ENCODE assay signal across 33 cellular contexts in genomic region chr2:154689158-154689557, GRCh38. TPM values are rescaled to one million over a fixed set of nuclear protein-coding genes. Genes with fewer than 3 reads are reported as not detected.
DNase-seq lines count a peak whose midpoint lies in the region; ATAC-seq and TF ChIP-seq lines count a peak whose summit lies in the region.
"Had no signal": no experiment of that assay in that cellular context is flagged by ENCODE, and none has a peak within 500 bp of the region (broad histone marks: within the 10 kb centered on the region; RNA-seq: fewer than 3 reads in every experiment).

No MANE protein-coding gene starts in this region.

- H3K9ac ChIP-seq in OCI-LY1 (ENCODE audit: low read length), result no peak overlapping the region
- H3K9ac ChIP-seq in endocrine pancreas (ENCODE audit: control insufficient read depth, insufficient read depth, low read length), result no peak overlapping the region
- no peak overlapping the region for H3K9ac ChIP-seq in neural cell (ENCODE audit: low read length)
- H3K9ac ChIP-seq: BLaER1; BLaER1 treated with 17β-estradiol and CSF1 and Interleukin-3, amounts not matched to agents 10 nM and 100 nM had no signal

- POLR2A ChIA-PET in RWPE1 (lab: Yijun Ruan, JAX; ENCODE audit: low non-redundant PET), result no interaction called here

- H3K4me1 ChIP-seq in OCI-LY1 (ENCODE audit: insufficient read depth, low read length, severe bottlenecking), result peaks cover 67% of the 10 kb centered on the region
- H3K4me1 ChIP-seq in endocrine pancreas (ENCODE audit: control insufficient read depth, insufficient read depth, low read length), result peaks cover 12% of the 10 kb centered on the region
- H3K4me1 ChIP-seq: A549, BE2C, Caco-2 had no signal

- H3K79me2 ChIP-seq in OCI-LY1 (ENCODE audit: insufficient read depth, low read length) (no peaks in the 10 kb centered on the region), neural cell (replicated peaks; ENCODE audit: insufficient read depth, low read length) (no peaks in the 10 kb centered on the region)

- TF ChIP-seq RAD21 in neural cell (conservative IDR thresholded peaks at IDR 0.05), result no peak

- no peaks in the 10 kb centered on the region for H3K9me3 ChIP-seq in OCI-LY1 (ENCODE audit: low read length)
- no peaks in the 10 kb centered on the region for H3K9me3 ChIP-seq in endocrine pancreas (ENCODE audit: control insufficient read depth, low read length)
- H3K9me3 ChIP-seq in neural cell (ENCODE audit: low read length), result no peaks in the 10 kb centered on the region
- H3K9me3 ChIP-seq: A549; BE2C; BLaER1; BLaER1 treated with 17β-estradiol and CSF1 and Interleukin-3, amounts not matched to agents 10 nM and 100 nM; Caco-2 had no signal

- TF ChIP-seq CTCF in OCI-LY1 (IDR thresholded peaks at IDR 0.05; ENCODE audit: low read length) (no peak), neural cell (IDR thresholded peaks at IDR 0.05; ENCODE audit: poor library complexity, severe bottlenecking) (no peak), RWPE1 (conservative IDR thresholded peaks at IDR 0.05; ENCODE audit: low read depth) (no peak)

- no peak overlapping the region for H3K27ac ChIP-seq in OCI-LY1 (ENCODE audit: low read depth, low read length, poor library complexity, severe bottlenecking)
- no peak overlapping the region for H3K27ac ChIP-seq in neural cell (ENCODE audit: low read length)
- no peak overlapping the region for H3K27ac ChIP-seq in RWPE1
- H3K27ac ChIP-seq: 22Rv1; A549; BLaER1; BLaER1 treated with 17β-estradiol and CSF1 and Interleukin-3, amounts not matched to agents 10 nM and 100 nM; C4-2B had no signal

- CTCF ChIA-PET in RWPE1 (lab: Yijun Ruan, JAX), result no interaction called here

- H2AFZ ChIP-seq in OCI-LY1 (ENCODE audit: low read length) (0 out of 2 replicates have a peak overlapping the region, but pooled peaks have one; percentile 38), neural cell (ENCODE audit: low read depth, low read length) (no peak overlapping the region)

- no peak overlapping the region for H3K4me3 ChIP-seq in OCI-LY1 (ENCODE audit: low read depth, low read length, poor library complexity, severe bottlenecking)
- H3K4me3 ChIP-seq in endocrine pancreas (ENCODE audit: control insufficient read depth, insufficient read depth, low read length), result peak overlapping the region; percentile 42
- no peak overlapping the region for H3K4me3 ChIP-seq in neural cell (ENCODE audit: low read length)
- H3K4me3 ChIP-seq: A549; BLaER1; BLaER1 treated with 17β-estradiol and CSF1 and Interleukin-3, amounts not matched to agents 10 nM and 100 nM had no signal

- H3K4me2 ChIP-seq in OCI-LY1 (ENCODE audit: low read length) (no peak overlapping the region), neural cell (ENCODE audit: low read length) (no peak overlapping the region)
- H3K4me2 ChIP-seq: A549; BLaER1; BLaER1 treated with 17β-estradiol and CSF1 and Interleukin-3, amounts not matched to agents 10 nM and 100 nM had no signal

- H3F3A ChIP-seq in OCI-LY1 (ENCODE audit: insufficient read depth, low read length), result no peaks in the 10 kb centered on the region
- H3F3A ChIP-seq in neural cell (ENCODE audit: insufficient read depth, low read length, poor library complexity, severe bottlenecking), result no peaks in the 10 kb centered on the region

- DNase-seq in DMS114 treated with DMSO at 0.1 percent for 48 hours (lab: John Stamatoyannopoulos, UW; ENCODE audit: unreplicated experiment) (no peak), RWPE1 (ENCODE audit: low spot score) (no peak)
- DNase-seq: 8988T; ACHN; AML-193; BE2C; C1 segment of cervical spinal cord; Caco-2; Calu3; CD4-positive, alpha-beta memory T cell; CD4-positive, alpha-beta T cell; CD4-positive, CD25-positive, alpha-beta regulatory T cell; CD8-positive, alpha-beta memory T cell; CD8-positive, alpha-beta T cell; COR-L47; DMS 273 treated with DMSO at 0.1 percent for 48 hours; DMS153; DMS53; DMS79; DMS79 treated with DMSO at 0.1 percent for 48 hours; DND-41; EL had no signal

- H3K36me3 ChIP-seq in OCI-LY1 (ENCODE audit: insufficient read depth, low read length) (no peaks in the 10 kb centered on the region), endocrine pancreas (ENCODE audit: control insufficient read depth, insufficient read depth, low read length) (no peaks in the 10 kb centered on the region), neural cell (ENCODE audit: insufficient read depth, low read length) (no peaks in the 10 kb centered on the region)
- H3K36me3 ChIP-seq: BE2C; BLaER1; BLaER1 treated with 17β-estradiol and CSF1 and Interleukin-3, amounts not matched to agents 10 nM and 100 nM had no signal

- TF ChIP-seq EP300 in neural cell (conservative IDR thresholded peaks at IDR 0.05; ENCODE audit: poor library complexity, severe bottlenecking), result peak; percentile 97

- H3K27me3 ChIP-seq in OCI-LY1 (ENCODE audit: insufficient read depth, low read length) (no peaks in the 10 kb centered on the region), endocrine pancreas (ENCODE audit: control insufficient read depth, insufficient read depth, low read length) (no peaks in the 10 kb centered on the region), neural cell (ENCODE audit: insufficient read depth, low read depth, low read length) (no peaks in the 10 kb centered on the region)
- H3K27me3 ChIP-seq: BE2C; BLaER1; BLaER1 treated with 17β-estradiol and CSF1 and Interleukin-3, amounts not matched to agents 10 nM and 100 nM had no signal

- H4K20me1 ChIP-seq in OCI-LY1 (ENCODE audit: insufficient read depth, low read length) (no peaks in the 10 kb centered on the region), neural cell (ENCODE audit: insufficient read depth) (no peaks in the 10 kb centered on the region)
- H4K20me1 ChIP-seq: BLaER1; BLaER1 treated with 17β-estradiol and CSF1 and Interleukin-3, amounts not matched to agents 10 nM and 100 nM had no signal

- H3K9me2 ChIP-seq in OCI-LY1 (ENCODE audit: low read depth, low read length), result no peaks in the 10 kb centered on the region
- no peaks in the 10 kb centered on the region for H3K9me2 ChIP-seq in neural cell (ENCODE audit: insufficient read depth, low read length)

- ATAC-seq in HG03571 (IDR thresholded peaks at IDR 0.05; ENCODE audit: unreplicated experiment), result no peak
- ATAC-seq: A549; CD8-positive, alpha-beta T cell had no signal

TF ChIP-seq in neural cell, 6 proteins besides CTCF, POLR2A, EP300 and RAD21:
- TF ChIP-seq SMC3 (conservative IDR thresholded peaks at IDR 0.05; ENCODE audit: poor library complexity) (no peak), POLR2AphosphoS5 (IDR thresholded peaks at IDR 0.05) (peak; percentile 79)

RNA-seq across cellular contexts. Expression of gene KCNJ3, which starts 9.3 kb away (rescaled TPM):
- 0.68 and 2.3 TPM in 2 replicates for polyA plus RNA-seq in neural cell
- 2.2 and 5.1 TPM in 2 replicates for polyA minus RNA-seq in neural cell
- polyA plus RNA-seq: A549; AG04450; CD14-positive monocyte; CD4-positive, alpha-beta memory T cell; CD4-positive, CD25-positive, alpha-beta regulatory T cell; CD8-positive, alpha-beta memory T cell had no signal
